Comparison of ENCODE assay signal across 9 cellular contexts in the genomic region with DNA sequence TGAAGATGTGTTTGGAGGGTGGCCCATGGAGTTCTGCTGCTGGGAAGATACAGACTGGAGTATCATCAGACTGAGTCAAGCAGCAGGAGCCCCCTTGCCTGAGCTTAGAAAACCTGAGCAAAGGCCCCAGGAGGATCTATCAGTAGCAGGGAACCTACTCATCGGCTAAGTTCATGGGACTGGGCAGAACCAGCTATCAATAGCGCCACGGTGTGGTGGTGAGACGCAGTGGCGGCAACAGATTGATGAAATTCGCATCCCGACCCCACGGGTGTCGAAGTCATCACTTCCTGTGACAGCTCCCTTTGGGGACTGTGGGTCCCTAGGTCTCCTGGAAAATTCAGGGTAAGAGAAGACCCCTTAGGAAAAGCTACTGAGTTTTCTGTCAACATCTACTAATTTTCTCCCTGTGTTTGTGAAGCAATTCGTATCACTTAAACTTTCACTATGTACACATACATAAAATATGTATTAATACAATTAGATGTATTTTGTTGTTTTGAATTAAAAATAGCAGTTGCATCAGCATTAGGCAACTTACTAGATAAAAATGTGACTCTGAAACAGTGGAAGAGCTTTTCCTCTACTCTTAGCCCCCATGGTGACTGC. TPM values are rescaled to one million over a fixed set of nuclear protein-coding genes. Genes with fewer than 3 reads are reported as not detected.
DNase-seq lines count a peak whose midpoint lies in the region; ATAC-seq, FAIRE-seq and TF ChIP-seq lines count a peak whose summit lies in the region.
"Had no signal": no experiment of that assay in that cellular context is flagged by ENCODE, and none has a peak within 500 bp of the region (broad histone marks: within the 10 kb centered on the region; RNA-seq: fewer than 3 reads in every experiment).

No MANE protein-coding gene starts in this region.

- H2AK9ac ChIP-seq in IMR-90 (replicated peaks; ENCODE audit: low read depth, low read length, poor library complexity): no peak overlapping the region

- H3K4me3 ChIP-seq in IMR-90 (ENCODE audit: insufficient read depth, low read depth, low read length): no peak overlapping the region
- no peak overlapping the region for H3K4me3 ChIP-seq in colonic mucosa
- H3K4me3 ChIP-seq in mesenchymal stem cell (ENCODE audit: insufficient read depth in 1 of 2, low read depth in 1 of 2, low read length in 2 of 2): no peak overlapping the region
- H3K4me3 ChIP-seq: SJCRH30 had no signal

- H3K4ac ChIP-seq in IMR-90 (ENCODE audit: low read depth, low read length) (no peak overlapping the region), mesenchymal stem cell (ENCODE audit: low read depth in 1 of 2, low read length in 2 of 2) (no peak overlapping the region)

- no peaks in the 10 kb centered on the region for H3K9me1 ChIP-seq in IMR-90 (ENCODE audit: insufficient read depth, low read length)

- in situ Hi-C loops in IMR-90 (cut with MboI; ENCODE audit: low sequenced_read_pairs): no loop called here

- H3K36me3 ChIP-seq in IMR-90 (ENCODE audit: control insufficient read depth, insufficient read depth, low read length) (no peaks in the 10 kb centered on the region), colonic mucosa (no peaks in the 10 kb centered on the region), mesenchymal stem cell (ENCODE audit: control insufficient read depth in 1 of 2, insufficient read depth in 2 of 2, low read depth in 1 of 2, low read length in 2 of 2) (peaks cover 0 to 4% of the 10 kb centered on the region in 2 experiments)
- H3K36me3 ChIP-seq: SJCRH30 had no signal

- FAIRE-seq in TTC549 (lab: Jason Lieb, UNC): peak; percentile 89

- DNase-seq in DMS53 (lab: John Stamatoyannopoulos, UW) (peak; percentile 74), IMR-90 (peak; percentile 36), colonic mucosa (peak; percentile 37), mesenchymal stem cell (peak; percentile 47), superior temporal gyrus (ENCODE audit: extremely low spot score) (peak; percentile 69), cortex of kidney (lab: John Stamatoyannopoulos, UW) (no peak)

- dilution Hi-C loops in IMR-90 (cut with HindIII; ENCODE audit: low sequenced_read_pairs, unreplicated experiment): no loop called here

- H3K14ac ChIP-seq in IMR-90 (replicated peaks; ENCODE audit: low read depth, low read length): no peak overlapping the region
- no peak overlapping the region for H3K14ac ChIP-seq in mesenchymal stem cell (ENCODE audit: low read length in 2 of 2)

- H2AFZ ChIP-seq in IMR-90 (replicated peaks; ENCODE audit: low read length, poor library complexity): peak overlapping the region; percentile 15
- no peak overlapping the region for H2AFZ ChIP-seq in mesenchymal stem cell (ENCODE audit: low read depth, low read length)

- H2BK15ac ChIP-seq in IMR-90 (ENCODE audit: low read depth, low read length) (no peak overlapping the region), mesenchymal stem cell (ENCODE audit: low read depth, poor library complexity, severe bottlenecking) (no peak overlapping the region)

- H3K4me1 ChIP-seq in IMR-90 (ENCODE audit: control insufficient read depth, insufficient read depth, low read length) (peaks cover 2% of the 10 kb centered on the region; the same call in 1 of the 2 replicates), colonic mucosa (no peaks in the 10 kb centered on the region), mesenchymal stem cell (ENCODE audit: control insufficient read depth, insufficient read depth, low read depth, low read length) (peaks cover 11% of the 10 kb centered on the region)
- H3K4me1 ChIP-seq: SJCRH30 had no signal

- ATAC-seq in IMR-90 (ENCODE audit: low read depth): no peak
- no peak for ATAC-seq in HG03196 (IDR thresholded peaks at IDR 0.05; ENCODE audit: unreplicated experiment)

- H4K5ac ChIP-seq in IMR-90 (ENCODE audit: low read depth, low read length): no peak overlapping the region

- H4K91ac ChIP-seq in IMR-90 (ENCODE audit: insufficient read depth, low read depth, low read length) (no peak overlapping the region), mesenchymal stem cell (ENCODE audit: low read length) (no peak overlapping the region)

- H3K27me3 ChIP-seq in IMR-90 (ENCODE audit: control insufficient read depth, insufficient read depth, low read length) (peaks cover 66% of the 10 kb centered on the region), colonic mucosa (peaks cover 5% of the 10 kb centered on the region), mesenchymal stem cell (ENCODE audit: control insufficient read depth in 1 of 2, insufficient read depth in 1 of 2, low read length in 2 of 2) (peaks cover 10 to 23% of the 10 kb centered on the region in 2 experiments)

- POLR2A ChIA-PET in IMR-90 (lab: Charles Lee; ENCODE audit: unreplicated experiment): no interaction called here

- TF ChIP-seq CTCF in IMR-90 (conservative IDR thresholded peaks at IDR 0.05; ENCODE audit: low read depth, low read length) (peak; percentile 52), colonic mucosa (IDR thresholded peaks at IDR 0.05) (peak; percentile 61)

- TF ChIP-seq RAD21 in IMR-90 (IDR thresholded peaks at IDR 0.05; ENCODE audit: low read length): peak; percentile 50

- H4K8ac ChIP-seq in IMR-90 (ENCODE audit: low read depth in 2 of 2, low read length in 2 of 2): no peak overlapping the region
- H4K8ac ChIP-seq in mesenchymal stem cell (ENCODE audit: low read length): no peak overlapping the region

- 0% methylated on average over 2 of the region's 10 CpGs; no CpG with 5 or more reads in 1 of the 2 experiments for WGBS in IMR-90 (ENCODE audit: extremely low coverage in 2 of 2, insufficient read length in 1 of 2), 2 experiments
- WGBS in mesenchymal stem cell: 9% methylated on average over 9 of the region's 10 CpGs

- H3K4me2 ChIP-seq in IMR-90 (ENCODE audit: low read depth, low read length) (no peak overlapping the region), mesenchymal stem cell (ENCODE audit: low read length, poor library complexity, severe bottlenecking) (no peak overlapping the region)

- no peaks in the 10 kb centered on the region for H3K79me1 ChIP-seq in IMR-90 (ENCODE audit: low read depth in 1 of 2, low read length in 2 of 2)
- peaks cover 3% of the 10 kb centered on the region for H3K79me1 ChIP-seq in mesenchymal stem cell (replicated peaks; ENCODE audit: low read length, poor library complexity, severe bottlenecking)

- H2AK5ac ChIP-seq in IMR-90 (ENCODE audit: low read depth, low read length): no peak overlapping the region
- H2AK5ac ChIP-seq in mesenchymal stem cell (ENCODE audit: low read length, severe bottlenecking): no peak overlapping the region

- TF ChIP-seq POLR2A in IMR-90 (IDR thresholded peaks at IDR 0.05; ENCODE audit: low read depth, low read length): no peak

- BruUV-seq in IMR-90 (replicated peaks; lab: Mats Ljungman, UMichigan): no TSS peak

- no peaks in the 10 kb centered on the region for H4K20me1 ChIP-seq in IMR-90 (ENCODE audit: insufficient read depth, low read length)

- intact Hi-C loops in IMR-90 (cut with micrococcal nuclease) (no loop called here), colonic mucosa (cut with DNase I) (no loop called here)

- no peak overlapping the region for H3K56ac ChIP-seq in IMR-90 (ENCODE audit: extremely low read depth, insufficient read depth, low read length)

- H3K18ac ChIP-seq in IMR-90 (ENCODE audit: low read depth, low read length): no peak overlapping the region
- no peak overlapping the region for H3K18ac ChIP-seq in mesenchymal stem cell (ENCODE audit: low read depth in 1 of 2, low read length in 2 of 2)

- H3K9me3 ChIP-seq in IMR-90 (ENCODE audit: control insufficient read depth, insufficient read depth, low read length) (no peaks in the 10 kb centered on the region), colonic mucosa (no peaks in the 10 kb centered on the region), mesenchymal stem cell (ENCODE audit: control insufficient read depth, low read length) (no peaks in the 10 kb centered on the region)
- H3K9me3 ChIP-seq: SJCRH30 had no signal

- CTCF ChIA-PET in IMR-90 (lab: Yijun Ruan, JAX): interaction anchor here (1.0 to 2.0 kb wide), 2 partner anchors 9 to 497 kb away, joined by 3 to 4 read pairs; no protein-coding TSS in a partner anchor

- H3K27ac ChIP-seq in IMR-90 (ENCODE audit: insufficient read depth, low read length) (no peak overlapping the region), colonic mucosa (no peak overlapping the region), mesenchymal stem cell (ENCODE audit: low read length, poor library complexity, severe bottlenecking) (no peak overlapping the region)
- H3K27ac ChIP-seq: SJCRH30 had no signal

- no peak overlapping the region for H2BK5ac ChIP-seq in IMR-90 (ENCODE audit: low read depth, low read length, poor library complexity, severe bottlenecking)
- H2BK5ac ChIP-seq in mesenchymal stem cell (ENCODE audit: low read depth, low read length, poor library complexity, severe bottlenecking): no peak overlapping the region

- H3K23ac ChIP-seq in IMR-90 (ENCODE audit: low read depth, low read length) (no peak overlapping the region), mesenchymal stem cell (ENCODE audit: low read length in 2 of 2) (no peak overlapping the region)

- H2BK12ac ChIP-seq in mesenchymal stem cell (ENCODE audit: low read length in 2 of 2): no peak overlapping the region

- H3K9ac ChIP-seq in IMR-90 (ENCODE audit: low read depth, low read length): no peak overlapping the region
- no peak overlapping the region for H3K9ac ChIP-seq in colonic mucosa (ENCODE audit: low read depth in 2 of 2, low read length in 2 of 2)
- no peak overlapping the region for H3K9ac ChIP-seq in mesenchymal stem cell (ENCODE audit: low read length)

- no peak overlapping the region for H2BK20ac ChIP-seq in IMR-90 (ENCODE audit: low read depth, low read length)

- H2BK120ac ChIP-seq in IMR-90 (ENCODE audit: low read depth, low read length): no peak overlapping the region
- H2BK120ac ChIP-seq in mesenchymal stem cell (ENCODE audit: low read depth, low read length): no peak overlapping the region

RNA-seq across cellular contexts. Expression of a gene that starts 7.1 kb away (rescaled TPM):
- total RNA-seq in IMR-90 (2012; rRNA removed) (not detected in 2 replicates), colonic mucosa (not detected)
- not detected in 2 replicates for polyA plus RNA-seq in IMR-90 (2012; rRNA removed)
- polyA plus RNA-seq in IMR-90 (2012; cell fraction: cytosol; rRNA removed): not detected in 2 replicates
- polyA plus RNA-seq in IMR-90 (2012; cell fraction: nucleus; rRNA removed; ENCODE audit: low replicate concordance): not detected in 2 replicates
- polyA plus RNA-seq in mesenchymal stem cell (2013, experiment 1 of 2): not detected
- not detected for polyA plus RNA-seq in mesenchymal stem cell (2013, experiment 2 of 2)

RNA-seq across cellular contexts. Expression of a gene that starts 7.7 kb away (rescaled TPM):
- total RNA-seq in IMR-90 (2012; rRNA removed): not detected in 2 replicates
- not detected in 2 replicates for polyA plus RNA-seq in IMR-90 (2012; rRNA removed)
- not detected in 2 replicates for polyA plus RNA-seq in IMR-90 (2012; cell fraction: cytosol; rRNA removed)
- polyA plus RNA-seq in IMR-90 (2012; cell fraction: nucleus; rRNA removed; ENCODE audit: low replicate concordance): 0.12 TPM in 1 of 2 replicates, not detected in the other
- not detected for total RNA-seq in colonic mucosa
- polyA plus RNA-seq in mesenchymal stem cell (2013, experiment 1 of 2): not detected
- polyA plus RNA-seq in mesenchymal stem cell (2013, experiment 2 of 2): 0.03 TPM
- total RNA-seq: SJCRH30 had no signal

RNA-seq across cellular contexts. Expression of a gene that starts 35.0 kb away (rescaled TPM):
- 62.8 and 76.7 TPM in 2 replicates for total RNA-seq in IMR-90 (2012; rRNA removed)
- 97.0 and 107 TPM in 2 replicates for polyA plus RNA-seq in IMR-90 (2012; rRNA removed)
- 60.6 and 115 TPM in 2 replicates for polyA plus RNA-seq in IMR-90 (2012; cell fraction: cytosol; rRNA removed)
- polyA plus RNA-seq in IMR-90 (2012; cell fraction: nucleus; rRNA removed; ENCODE audit: low replicate concordance): 66.7 and 97.2 TPM in 2 replicates
- 10 to 100 TPM; 35.4 to 38.2 TPM for total RNA-seq in colonic mucosa
- 37.8 TPM for polyA plus RNA-seq in mesenchymal stem cell (2013, experiment 1 of 2)
- polyA plus RNA-seq in mesenchymal stem cell (2013, experiment 2 of 2): 38.6 TPM
